Comparison of ENCODE assay signal across 7 cellular contexts in genomic region chr10:102230861-102231356, GRCh38. TPM values are rescaled to one million over a fixed set of nuclear protein-coding genes. Genes with fewer than 3 reads are reported as not detected.
DNase-seq lines count a peak whose midpoint lies in the region; ATAC-seq, FAIRE-seq and TF ChIP-seq lines count a peak whose summit lies in the region.

No MANE protein-coding gene starts in this region.

- DNase-seq in GM19238 (ENCODE audit: insufficient read length, low spot score), result peak; percentile 37
- DNase-seq in SJSA1 (ENCODE audit: low read depth in 1 of 2, low spot score in 2 of 2), result peak in 1 of 2 experiments; percentile 19
- peak; percentile 31 to 49 (median 38) for DNase-seq in body of pancreas
- peak; percentile 82 for DNase-seq in kidney
- DNase-seq in stimulated activated CD4-positive, alpha-beta T cell treated with anti-CD3 and anti-CD28 coated beads, Interleukin-4, amount 100 ng/mL, for 1 hour, result peak; percentile 52
- DNase-seq in caudate nucleus (lab: John Stamatoyannopoulos, UW), result no peak

- H3K4me3 ChIP-seq in SJSA1, result peak overlapping the region; percentile 28
- H3K4me3 ChIP-seq in body of pancreas, result peak overlapping the region in 1 of 2 donors; percentile 0
- H3K4me3 ChIP-seq in kidney (ENCODE audit: low read length in 2 of 2), result peak overlapping the region; percentile 35 to 44

- H3K27ac ChIP-seq in SJSA1 (no peak overlapping the region), body of pancreas (no peak overlapping the region), kidney (ENCODE audit: low read depth in 2 of 2, low read length in 2 of 2) (no peak overlapping the region), caudate nucleus (ENCODE audit: low read depth, low read length) (no peak overlapping the region)

- ATAC-seq in body of pancreas (no peak), GM19035 (IDR thresholded peaks at IDR 0.05; ENCODE audit: unreplicated experiment) (no peak)

- intact Hi-C loops in body of pancreas (cut with DNase I) (no loop called here), kidney (cut with DNase I) (loop anchor here (5.0 kb wide), 1 partner anchor 121 kb away; no protein-coding TSS in a partner anchor)

- no peak overlapping the region for H3K9ac ChIP-seq in kidney (ENCODE audit: low read length in 2 of 2)

- no peaks in the 10 kb centered on the region for H3K36me3 ChIP-seq in SJSA1
- no peaks in the 10 kb centered on the region for H3K36me3 ChIP-seq in body of pancreas (replicated peaks in 1 of 2; ENCODE audit: insufficient read depth in 1 of 2, low read depth in 2 of 2)
- H3K36me3 ChIP-seq in kidney (ENCODE audit: control insufficient read depth in 1 of 2, insufficient read depth in 2 of 2, low read length in 2 of 2), result no peaks in the 10 kb centered on the region

- TF ChIP-seq CTCF in body of pancreas (IDR thresholded peaks at IDR 0.05), result peak in 3 of 7 experiments; percentile 20 to 29 (median 28)
- TF ChIP-seq CTCF in kidney (IDR thresholded peaks at IDR 0.05; ENCODE audit: borderline replicate concordance, extremely low read depth, insufficient read depth), result peak; percentile 49

- FAIRE-seq in kidney (lab: Jason Lieb, UNC), result no peak

- TF ChIP-seq POLR2A in body of pancreas (IDR thresholded peaks at IDR 0.05), result no peak

- peaks cover 31% of the 10 kb centered on the region for H3K27me3 ChIP-seq in SJSA1 (replicated peaks)
- peaks cover 0 to 17% of the 10 kb centered on the region in 2 donors for H3K27me3 ChIP-seq in body of pancreas

- H3K9me3 ChIP-seq in SJSA1 (replicated peaks) (0 out of 2 replicates have a peak, but pooled peaks cover 4% of the 10 kb centered on the region), body of pancreas (no peaks in the 10 kb centered on the region), kidney (ENCODE audit: control insufficient read depth in 1 of 2, low read length in 2 of 2) (no peaks in the 10 kb centered on the region)

- 1 to 4% methylated on average over 29 to 48 of the region's 52 CpGs for WGBS in body of pancreas, 2 donors

- peaks cover 28% of the 10 kb centered on the region for H3K4me1 ChIP-seq in SJSA1 (replicated peaks)
- H3K4me1 ChIP-seq in body of pancreas, result peaks cover 32% of the 10 kb centered on the region
- peaks cover 5 to 14% of the 10 kb centered on the region in 2 donors for H3K4me1 ChIP-seq in kidney (ENCODE audit: control insufficient read depth in 1 of 2, insufficient read depth in 1 of 2, low read depth in 1 of 2, low read length in 2 of 2)

RNA-seq across cellular contexts. Expression of gene ELOVL3, which starts 4.8 kb away (rescaled TPM):
- not detected in 2 replicates for total RNA-seq in SJSA1 (2014; rRNA removed; shearing (Covaris generic))
- total RNA-seq in body of pancreas (not detected), kidney (0.35 TPM)
- polyA plus RNA-seq in kidney (ENCODE audit: insufficient read depth, low read depth, low replicate concordance), result not detected

RNA-seq across cellular contexts. Expression of gene PITX3, which starts 10.4 kb away (rescaled TPM):
- not detected in 2 replicates for total RNA-seq in SJSA1 (2014; rRNA removed; shearing (Covaris generic))
- total RNA-seq in body of pancreas, result not detected
- total RNA-seq in kidney, result not detected
- polyA plus RNA-seq in kidney (ENCODE audit: insufficient read depth, low read depth, low replicate concordance), result 0.39 TPM

RNA-seq across cellular contexts. Expression of gene GBF1, which starts 14.4 kb away (rescaled TPM):
- 23.3 and 36.3 TPM in 2 replicates for total RNA-seq in SJSA1 (2014; rRNA removed; shearing (Covaris generic))
- total RNA-seq in body of pancreas (10 to 100 TPM; 23.1 to 24.1 TPM), kidney (53.3 TPM)
- polyA plus RNA-seq in kidney (ENCODE audit: insufficient read depth, low read depth, low replicate concordance), result 14.4 TPM

Comparison
In these comparisons a context has a peak if more than half of its experiments do, and no peak if none do; other contexts are left out.
1. DNase-seq: peak in GM19238 (single experiment), body of pancreas (4 of 4), kidney (single experiment) and stimulated activated CD4-positive, alpha-beta T cell treated with anti-CD3 and anti-CD28 coated beads, Interleukin-4, amount 100 ng/mL, for 1 hour (single experiment); none in caudate nucleus (0 of 61).